1 cellular context compared by ENCODE assay signal in the genomic region with DNA sequence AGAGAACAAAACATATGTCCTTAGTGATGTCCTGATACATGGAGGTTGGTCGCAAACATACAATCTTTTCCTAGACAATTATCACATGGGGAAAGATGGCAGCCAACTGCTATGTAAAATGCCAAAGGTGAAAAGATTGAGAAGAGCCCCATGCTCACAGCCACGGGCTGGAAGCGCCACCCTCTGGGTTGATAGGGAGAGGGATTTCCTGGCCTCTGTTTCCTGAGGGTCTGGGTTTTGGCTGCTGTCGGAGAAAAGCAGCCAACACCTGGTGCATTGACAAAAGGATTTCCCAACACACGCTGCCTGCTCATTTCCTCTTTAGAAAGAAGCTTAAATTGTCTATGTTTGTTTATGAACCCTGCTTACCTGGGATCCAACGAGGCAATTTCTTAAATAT.
TF ChIP-seq lines count a peak whose summit lies in the region.

No MANE protein-coding gene starts in this region.

TF ChIP-seq in K562, 482 proteins besides CTCF, POLR2A, EP300 and RAD21 (continued from another document):
- TF ChIP-seq, protein P1, sequence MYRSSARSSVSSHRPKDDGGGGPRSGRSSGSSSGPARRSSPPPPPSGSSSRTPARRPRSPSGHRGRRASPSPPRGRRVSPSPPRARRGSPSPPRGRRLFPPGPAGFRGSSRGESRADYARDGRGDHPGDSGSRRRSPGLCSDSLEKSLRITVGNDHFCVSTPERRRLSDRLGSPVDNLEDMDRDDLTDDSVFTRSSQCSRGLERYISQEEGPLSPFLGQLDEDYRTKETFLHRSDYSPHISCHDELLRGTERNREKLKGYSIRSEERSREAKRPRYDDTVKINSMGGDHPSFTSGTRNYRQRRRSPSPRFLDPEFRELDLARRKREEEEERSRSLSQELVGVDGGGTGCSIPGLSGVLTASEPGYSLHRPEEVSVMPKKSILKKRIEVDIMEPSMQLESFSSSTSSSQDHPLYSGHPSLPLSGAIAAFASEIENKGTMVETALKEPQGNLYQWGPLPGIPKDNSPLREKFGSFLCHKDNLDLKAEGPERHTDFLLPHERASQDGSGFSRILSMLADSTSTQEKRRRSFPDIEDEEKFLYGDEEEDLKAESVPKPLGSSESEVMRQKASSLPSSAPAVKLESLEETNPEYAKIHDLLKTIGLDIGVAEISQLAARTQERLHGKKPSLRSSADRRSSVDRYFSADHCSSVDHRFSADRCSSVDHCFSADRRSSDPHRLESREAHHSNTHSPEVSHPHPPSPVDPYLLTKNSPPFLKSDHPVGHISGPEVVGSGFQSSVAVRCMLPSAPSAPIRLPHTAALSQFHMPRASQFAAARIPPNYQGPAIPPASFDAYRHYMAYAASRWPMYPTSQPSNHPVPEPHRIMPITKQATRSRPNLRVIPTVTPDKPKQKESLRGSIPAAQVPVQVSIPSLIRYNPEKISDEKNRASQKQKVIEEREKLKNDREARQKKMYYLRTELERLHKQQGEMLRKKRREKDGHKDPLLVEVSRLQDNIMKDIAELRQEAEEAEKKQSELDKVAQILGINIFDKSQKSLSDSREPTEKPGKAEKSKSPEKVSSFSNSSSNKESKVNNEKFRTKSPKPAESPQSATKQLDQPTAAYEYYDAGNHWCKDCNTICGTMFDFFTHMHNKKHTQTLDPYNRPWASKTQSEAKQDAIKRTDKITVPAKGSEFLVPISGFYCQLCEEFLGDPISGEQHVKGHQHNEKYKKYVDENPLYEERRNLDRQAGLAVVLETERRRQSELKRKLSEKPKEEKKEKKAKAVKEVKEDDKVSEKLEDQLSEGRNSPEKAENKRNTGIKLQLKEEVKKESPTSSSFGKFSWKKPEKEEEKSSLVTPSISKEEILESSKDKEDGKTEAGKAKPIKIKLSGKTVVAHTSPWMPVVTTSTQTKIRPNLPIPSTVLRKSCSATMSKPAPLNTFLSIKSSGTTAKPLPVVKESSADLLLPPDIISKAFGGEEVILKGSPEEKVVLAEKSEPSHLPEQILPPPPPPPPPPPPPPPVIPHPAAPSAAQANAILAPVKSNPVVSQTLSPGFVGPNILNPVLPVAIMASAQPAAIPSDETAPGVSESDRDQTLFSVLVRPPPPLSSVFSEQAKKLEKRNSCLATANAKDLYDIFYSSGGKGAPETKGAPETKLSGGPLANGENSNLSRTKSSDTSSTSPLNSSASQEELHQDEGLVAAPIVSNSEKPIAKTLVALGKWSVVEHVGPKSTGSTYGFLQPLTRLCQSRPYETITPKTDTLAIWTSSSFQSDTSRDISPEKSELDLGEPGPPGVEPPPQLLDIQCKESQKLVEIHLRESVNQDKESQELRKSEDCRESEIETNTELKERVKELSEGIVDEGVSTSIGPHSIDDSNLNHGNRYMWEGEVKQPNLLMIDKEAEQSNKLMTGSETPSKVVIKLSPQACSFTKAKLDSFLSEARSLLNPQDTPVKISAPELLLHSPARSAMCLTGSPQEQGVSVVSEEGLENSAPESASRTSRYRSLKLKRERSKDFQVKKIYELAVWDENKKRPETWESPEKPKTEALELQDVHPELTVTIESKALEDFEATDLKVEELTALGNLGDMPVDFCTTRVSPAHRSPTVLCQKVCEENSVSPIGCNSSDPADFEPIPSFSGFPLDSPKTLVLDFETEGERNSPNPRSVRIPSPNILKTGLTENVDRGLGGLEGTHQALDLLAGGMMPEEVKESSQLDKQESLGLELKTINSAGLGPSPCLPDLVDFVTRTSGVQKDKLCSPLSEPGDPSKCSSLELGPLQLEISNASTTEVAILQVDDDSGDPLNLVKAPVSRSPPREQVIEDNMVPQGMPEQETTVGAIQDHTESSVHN (IDR thresholded peaks at IDR 0.05; ENCODE audit: borderline replicate concordance in 1 of 2, low read depth in 1 of 2) = no peak
- TF ChIP-seq, protein P2, sequence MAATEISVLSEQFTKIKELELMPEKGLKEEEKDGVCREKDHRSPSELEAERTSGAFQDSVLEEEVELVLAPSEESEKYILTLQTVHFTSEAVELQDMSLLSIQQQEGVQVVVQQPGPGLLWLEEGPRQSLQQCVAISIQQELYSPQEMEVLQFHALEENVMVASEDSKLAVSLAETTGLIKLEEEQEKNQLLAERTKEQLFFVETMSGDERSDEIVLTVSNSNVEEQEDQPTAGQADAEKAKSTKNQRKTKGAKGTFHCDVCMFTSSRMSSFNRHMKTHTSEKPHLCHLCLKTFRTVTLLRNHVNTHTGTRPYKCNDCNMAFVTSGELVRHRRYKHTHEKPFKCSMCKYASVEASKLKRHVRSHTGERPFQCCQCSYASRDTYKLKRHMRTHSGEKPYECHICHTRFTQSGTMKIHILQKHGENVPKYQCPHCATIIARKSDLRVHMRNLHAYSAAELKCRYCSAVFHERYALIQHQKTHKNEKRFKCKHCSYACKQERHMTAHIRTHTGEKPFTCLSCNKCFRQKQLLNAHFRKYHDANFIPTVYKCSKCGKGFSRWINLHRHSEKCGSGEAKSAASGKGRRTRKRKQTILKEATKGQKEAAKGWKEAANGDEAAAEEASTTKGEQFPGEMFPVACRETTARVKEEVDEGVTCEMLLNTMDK (IDR thresholded peaks at IDR 0.05; ENCODE audit: borderline replicate concordance, insufficient read depth, low read depth, low read length, poor library complexity, severe bottlenecking) = peak; percentile 46
- TF ChIP-seq FOXJ3 (CRISPR knock-in tag; IDR thresholded peaks at IDR 0.05) (no peak), LCOR (CRISPR knock-in tag; IDR thresholded peaks at IDR 0.05) (no peak), HDAC2 (IDR thresholded peaks at IDR 0.05) (no peak), NR2C2 (CRISPR knock-in tag; IDR thresholded peaks at IDR 0.05) (no peak), NR2C2 (tag; IDR thresholded peaks at IDR 0.05) (0 out of 2 replicates have a peak, but pooled peaks have one; percentile 13), MEF2D (tag; conservative IDR thresholded peaks at IDR 0.05; ENCODE audit: low read depth) (no peak), HDAC6 (IDR thresholded peaks at IDR 0.05; ENCODE audit: low read depth, low read length) (no peak), SNIP1 (IDR thresholded peaks at IDR 0.05; ENCODE audit: low read depth) (no peak)
